8 cellular contexts compared by ENCODE assay signal in genomic region chr7:140671966-140672365, GRCh38. TPM values are rescaled to one million over a fixed set of nuclear protein-coding genes. Genes with fewer than 3 reads are reported as not detected.
DNase-seq lines count a peak whose midpoint lies in the region; ATAC-seq and TF ChIP-seq lines count a peak whose summit lies in the region.

No MANE protein-coding gene starts in this region.

- 86% methylated on average over 15 of the region's 15 CpGs; no CpG with 5 or more reads in 1 of the 2 donors for WGBS in transverse colon (ENCODE audit: low coverage in 1 of 2), 2 donors

- no peak for TF ChIP-seq EP300 in transverse colon (IDR thresholded peaks at IDR 0.05; ENCODE audit: low read depth)

- no peaks in the 10 kb centered on the region for H3K9me3 ChIP-seq in breast epithelium
- no peaks in the 10 kb centered on the region for H3K9me3 ChIP-seq in transverse colon

- H3K4me1 ChIP-seq in breast epithelium (peaks cover 2 to 7% of the 10 kb centered on the region in 2 donors), transverse colon (peaks cover 17 to 37% (median 25%) of the 10 kb centered on the region in 4 donors)

- H3K27me3 Mint-ChIP-seq in MCF 10A (ENCODE audit: insufficient read depth, unreplicated experiment) (no peaks in the 10 kb centered on the region), WTC11 (ENCODE audit: low read depth) (0 out of 2 replicates have a peak, but pooled peaks cover 2% of the 10 kb centered on the region)

- TF ChIP-seq POLR2A in breast epithelium (IDR thresholded peaks at IDR 0.05) = no peak
- no peak for TF ChIP-seq POLR2A in transverse colon (IDR thresholded peaks at IDR 0.05)

- H3K4me3 ChIP-seq in breast epithelium (no peak overlapping the region), transverse colon (no peak overlapping the region)

- BruUV-seq in MCF 10A (replicated peaks; lab: Mats Ljungman, UMichigan) = no TSS peak

- H3K9me3 Mint-ChIP-seq in MCF 10A (ENCODE audit: unreplicated experiment) (no peaks in the 10 kb centered on the region), WTC11 (no peaks in the 10 kb centered on the region)

- ATAC-seq in WTC11 (no peak), HG02798 (IDR thresholded peaks at IDR 0.05; ENCODE audit: poor library complexity, unreplicated experiment) (no peak)

- H3K4me1 Mint-ChIP-seq in MCF 10A (ENCODE audit: insufficient read depth, unreplicated experiment) = peaks cover 14% of the 10 kb centered on the region
- H3K4me1 Mint-ChIP-seq in WTC11 = peaks cover 11% of the 10 kb centered on the region

- CTCF ChIA-PET in MCF 10A (lab: Yijun Ruan, JAX) = no interaction called here
- CTCF ChIA-PET in WTC11 (lab: Charles Lee) = interaction anchor here (1.0 kb wide), 1 partner anchor 25 kb away, joined by 4 read pairs; no protein-coding TSS in a partner anchor

- H3K36me3 Mint-ChIP-seq in MCF 10A (ENCODE audit: insufficient read depth, unreplicated experiment) (peaks cover 12% of the 10 kb centered on the region), WTC11 (no peaks in the 10 kb centered on the region)

- no peaks in the 10 kb centered on the region for H3K36me3 ChIP-seq in breast epithelium
- no peaks in the 10 kb centered on the region for H3K36me3 ChIP-seq in transverse colon

- intact Hi-C loops in MCF 10A (cut with micrococcal nuclease) = no loop called here
- intact Hi-C loops in breast epithelium (cut with DNase I; ENCODE audit: low total_unique reads) = no loop called here
- intact Hi-C loops in transverse colon (cut with DNase I; ENCODE audit: low total_unique reads) = no loop called here

- POLR2A ChIA-PET in MCF 10A (lab: Yijun Ruan, JAX) (interaction anchor here (1.0 to 1.2 kb wide), 2 partner anchors 173 to 192 kb away, joined by 3 read pairs; no protein-coding TSS in a partner anchor), WTC11 (lab: Charles Lee) (no interaction called here)

- TF ChIP-seq CTCF in MCF 10A (IDR thresholded peaks at IDR 0.05; ENCODE audit: unreplicated experiment) (no peak), breast epithelium (IDR thresholded peaks at IDR 0.05) (no peak), WTC11 (IDR thresholded peaks at IDR 0.05) (no peak), transverse colon (IDR thresholded peaks at IDR 0.05) (no peak)

- H3K4me3 Mint-ChIP-seq in MCF 10A (ENCODE audit: unreplicated experiment) (peak overlapping the region; percentile 87), WTC11 (peak overlapping the region; percentile 69)

- H3K27ac Mint-ChIP-seq in MCF 10A (ENCODE audit: low read depth, unreplicated experiment) = no peak overlapping the region
- peak overlapping the region; percentile 4; the same call in 1 of the 2 replicates for H3K27ac Mint-ChIP-seq in WTC11

- DNase-seq in MCF 10A (ENCODE audit: unreplicated experiment) = no peak
- DNase-seq in breast epithelium (ENCODE audit: low spot score in 2 of 2) = no peak
- DNase-seq in WTC11 (ENCODE audit: low spot score) = no peak
- DNase-seq in left kidney (ENCODE audit: low read depth, low spot score) = peak; percentile 27
- no peak for DNase-seq in transverse colon
- no peak for DNase-seq in superior temporal gyrus (ENCODE audit: extremely low spot score)
- DNase-seq in G401 (ENCODE audit: low spot score) = no peak

- H3K27me3 ChIP-seq in breast epithelium (no peaks in the 10 kb centered on the region), transverse colon (no peaks in the 10 kb centered on the region)

- H3K27ac ChIP-seq in breast epithelium (no peak overlapping the region), transverse colon (peak overlapping the region in 3 of 4 donors; percentile 90 to 95 (median 91))

- in situ Hi-C loops in transverse colon (cut with MboI; ENCODE audit: low pct_ligation_motif_present in 1 of 4, low pct_unique_long_range_greater_than_20kb in 1 of 4, low sequenced_read_pairs in 3 of 4) = no loop called here
- in situ Hi-C loops in G401 (cut with HindIII; ENCODE audit: low sequenced_read_pairs) = no loop called here

TF ChIP-seq in WTC11, 78 proteins besides CTCF, POLR2A, EP300 and RAD21 (continues in another document):
- TF ChIP-seq ZNF512 (CRISPR knock-in tag; IDR thresholded peaks at IDR 0.05; ENCODE audit: borderline replicate concordance) = no peak
- TF ChIP-seq TP53 (CRISPR knock-in tag; IDR thresholded peaks at IDR 0.05) = no peak
- TF ChIP-seq SMAD4 (CRISPR knock-in tag; IDR thresholded peaks at IDR 0.05) = no peak
- no peak for TF ChIP-seq ATF2 (CRISPR knock-in tag; IDR thresholded peaks at IDR 0.05; ENCODE audit: borderline replicate concordance, low read depth)
- no peak for TF ChIP-seq ATF1 (CRISPR knock-in tag; IDR thresholded peaks at IDR 0.05)
- TF ChIP-seq USF2 (CRISPR knock-in tag; IDR thresholded peaks at IDR 0.05) = no peak
- no peak for TF ChIP-seq KAT7 (CRISPR knock-in tag; IDR thresholded peaks at IDR 0.05; ENCODE audit: borderline replicate concordance)
- TF ChIP-seq RELA (CRISPR knock-in tag; IDR thresholded peaks at IDR 0.05; ENCODE audit: borderline replicate concordance) = no peak
- TF ChIP-seq GTF2I (CRISPR knock-in tag; conservative IDR thresholded peaks at IDR 0.05) = no peak
- no peak for TF ChIP-seq JAZF1 (CRISPR knock-in tag; IDR thresholded peaks at IDR 0.05)
- TF ChIP-seq NR2C2 (CRISPR knock-in tag; IDR thresholded peaks at IDR 0.05) = no peak
- TF ChIP-seq NR3C1 (CRISPR knock-in tag; conservative IDR thresholded peaks at IDR 0.05; ENCODE audit: low read depth) = no peak
- TF ChIP-seq ZNF416 (CRISPR knock-in tag; IDR thresholded peaks at IDR 0.05) = no peak
- TF ChIP-seq ZNF121 (CRISPR knock-in tag; IDR thresholded peaks at IDR 0.05) = no peak

RNA-seq across cellular contexts. Expression of gene ADCK2, which starts 0.8 kb away (rescaled TPM):
- 22.2 and 27.8 TPM in 2 replicates for total RNA-seq in MCF 10A (2022)
- 10 to 100 TPM; 21.8 to 31.9 (median 23.6) TPM for total RNA-seq in breast epithelium
- 10.1 to 12.7 TPM (median 12.0 TPM) in 3 replicates for total RNA-seq in WTC11 (2021)
- 10 to 100 TPM; 31.6 to 43.8 (median 37.4) TPM for total RNA-seq in transverse colon
- total RNA-seq in G401 (2014; rRNA removed; shearing (Covaris generic)) = 22.3 and 26.3 TPM in 2 replicates

RNA-seq across cellular contexts. Expression of gene NDUFB2, which starts 24.5 kb away (rescaled TPM):
- total RNA-seq in MCF 10A (2022) (166 and 189 TPM in 2 replicates), breast epithelium (100 to 1,000 TPM in 2 of 3 donors, 10 to 100 TPM in 1; 85.0 to 151 (median 149) TPM), WTC11 (2021) (152 to 170 TPM (median 162 TPM) in 3 replicates), transverse colon (100 to 1,000 TPM in 3 of 4 donors, 10 to 100 TPM in 1; 69.9 to 284 (median 230) TPM)
- 240 and 476 TPM in 2 replicates for total RNA-seq in G401 (2014; rRNA removed; shearing (Covaris generic))

RNA-seq across cellular contexts. Expression of gene DENND2A, which starts 31.4 kb away (rescaled TPM):
- total RNA-seq in MCF 10A (2022) = 0.26 TPM in 1 of 2 replicates, not detected in the other
- 10 to 100 TPM in 1 of 3 donors, 1 to 10 TPM in 2; 6.9 to 13.1 (median 7.6) TPM for total RNA-seq in breast epithelium
- total RNA-seq in WTC11 (2021) = 10.0 to 13.6 TPM (median 12.7 TPM) in 3 replicates
- 10 to 100 TPM in 1 of 4 donors, 1 to 10 TPM in 3; 4.1 to 19.9 (median 7.1) TPM for total RNA-seq in transverse colon
- total RNA-seq in G401 (2014; rRNA removed; shearing (Covaris generic)) = 7.9 and 13.4 TPM in 2 replicates

Comparison
In these comparisons a context has a peak if more than half of its experiments do, and no peak if none do; other contexts are left out.
1. H3K27ac ChIP-seq: peak in transverse colon (3 of 4); none in breast epithelium (0 of 2).